In the genomic region with DNA sequence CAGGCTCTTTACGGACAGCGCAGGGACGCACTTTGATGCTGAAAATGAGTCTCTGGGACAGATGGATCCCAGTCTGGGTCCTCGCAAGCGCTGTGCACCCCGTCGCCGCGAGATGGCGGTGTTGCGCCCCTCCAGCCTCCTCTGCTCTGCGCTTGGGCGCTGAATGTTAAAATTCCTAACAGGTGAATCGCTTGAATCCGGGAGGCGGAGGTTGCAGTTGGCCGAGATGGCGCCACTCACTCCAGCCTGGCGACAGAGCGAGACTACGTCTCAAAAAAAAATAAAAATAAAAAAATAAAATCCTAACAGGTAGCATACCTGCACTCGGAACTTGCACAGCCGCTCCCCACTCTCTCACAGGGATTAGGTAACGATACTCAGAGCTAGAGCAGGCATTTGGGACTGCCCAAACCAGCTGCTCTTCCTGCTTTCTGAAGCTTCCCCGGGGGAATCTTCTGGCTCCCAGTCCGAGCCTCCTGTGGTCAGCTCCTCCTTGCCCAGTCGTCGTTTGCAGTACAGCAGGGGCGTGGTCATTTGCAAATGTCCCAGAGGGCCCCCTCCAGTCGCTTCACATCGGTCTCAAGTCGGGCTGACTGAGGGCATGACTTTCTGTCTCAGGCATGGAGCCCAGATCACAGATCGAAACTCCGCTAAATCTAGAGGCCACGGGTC, we compare ENCODE assay signal across 9 cellular contexts. TPM values are rescaled to one million over a fixed set of nuclear protein-coding genes. Genes with fewer than 3 reads are reported as not detected.
DNase-seq lines count a peak whose midpoint lies in the region; ATAC-seq and TF ChIP-seq lines count a peak whose summit lies in the region.
"Had no signal": no experiment of that assay in that cellular context is flagged by ENCODE, and none has a peak within 500 bp of the region (broad histone marks: within the 10 kb centered on the region; RNA-seq: fewer than 3 reads in every experiment).

No MANE protein-coding gene starts in this region.

- H3K4me3 Mint-ChIP-seq in activated naive CD4-positive, alpha-beta T cell treated with anti-CD3 and anti-CD28 coated beads, Interleukin-2, amount 10 ng/mL, durations not matched to agents 7 days and 5 days, result no peak overlapping the region

- H3K4me3 ChIP-seq in RWPE2 (ENCODE audit: severe bottlenecking) (peak overlapping the region; percentile 18), thymus (ENCODE audit: low read length) (no peak overlapping the region)
- H3K4me3 ChIP-seq: BLaER1 treated with 17β-estradiol and CSF1 and Interleukin-3, amounts not matched to agents 10 nM and 100 nM had no signal

- H3K27me3 Mint-ChIP-seq in activated naive CD4-positive, alpha-beta T cell treated with anti-CD3 and anti-CD28 coated beads, Interleukin-2, amount 10 ng/mL, durations not matched to agents 7 days and 5 days, result no peaks in the 10 kb centered on the region

- DNase-seq in NCI-H187 (lab: John Stamatoyannopoulos, UW), result peak; percentile 6 to 20
- no peak for DNase-seq in NCI-H187 treated with DMSO at 0.1 percent for 48 hours (lab: John Stamatoyannopoulos, UW)
- peak; percentile 78 for DNase-seq in RWPE2 (ENCODE audit: low spot score)
- peak; percentile 73 for DNase-seq in activated naive CD4-positive, alpha-beta T cell treated with anti-CD3 and anti-CD28 coated beads, Interleukin-2, amount 10 ng/mL, durations not matched to agents 7 days and 5 days
- DNase-seq in glomerular endothelial cell (ENCODE audit: extremely low read depth, low read depth, low spot score), result peak; percentile 12
- DNase-seq in nucleus accumbens (lab: John Stamatoyannopoulos, UW), result peak in 48 of 56 donors; percentile 5 to 85 (median 43)

- H3K36me3 ChIP-seq in RWPE2 (ENCODE audit: low read depth) (no peaks in the 10 kb centered on the region), thymus (ENCODE audit: control insufficient read depth, insufficient read depth) (no peaks in the 10 kb centered on the region)

- no peaks in the 10 kb centered on the region for H3K9me3 ChIP-seq in RWPE2 (ENCODE audit: severe bottlenecking)
- H3K9me3 ChIP-seq in thymus (ENCODE audit: control insufficient read depth), result no peaks in the 10 kb centered on the region
- H3K9me3 ChIP-seq: BLaER1 treated with 17β-estradiol and CSF1 and Interleukin-3, amounts not matched to agents 10 nM and 100 nM had no signal

- H3K27ac ChIP-seq in RWPE2 (ENCODE audit: poor library complexity, severe bottlenecking) (peak overlapping the region; percentile 60), thymus (ENCODE audit: low read depth) (peak overlapping the region; percentile 26)
- H3K27ac ChIP-seq: BLaER1 treated with 17β-estradiol and CSF1 and Interleukin-3, amounts not matched to agents 10 nM and 100 nM had no signal

- peak; percentile 98 for TF ChIP-seq CTCF in RWPE2 (IDR thresholded peaks at IDR 0.05; ENCODE audit: poor library complexity, severe bottlenecking)

- no peaks in the 10 kb centered on the region for H3K36me3 Mint-ChIP-seq in activated naive CD4-positive, alpha-beta T cell treated with anti-CD3 and anti-CD28 coated beads, Interleukin-2, amount 10 ng/mL, durations not matched to agents 7 days and 5 days

- CTCF ChIA-PET in activated naive CD4-positive, alpha-beta T cell treated with anti-CD3 and anti-CD28 coated beads, Interleukin-2, amount 10 ng/mL, durations not matched to agents 7 days and 5 days (lab: Charles Lee), result interaction anchor here (0.6 to 2.3 kb wide), 18 partner anchors 9 to 260 kb away, joined by 3 to 8 read pairs (median 4); a partner anchor contains a TSS

- WGBS in thymus, result 46% methylated on average over 35 of the region's 35 CpGs

- ATAC-seq in HG03457 (IDR thresholded peaks at IDR 0.05; ENCODE audit: unreplicated experiment) (peak; percentile 54), RWPE2 (ENCODE audit: low read depth) (peak; percentile 80)

- no peak overlapping the region for H3K27ac Mint-ChIP-seq in activated naive CD4-positive, alpha-beta T cell treated with anti-CD3 and anti-CD28 coated beads, Interleukin-2, amount 10 ng/mL, durations not matched to agents 7 days and 5 days

- H3K27me3 ChIP-seq in RWPE2 (ENCODE audit: insufficient read depth, poor library complexity, severe bottlenecking) (no peaks in the 10 kb centered on the region), thymus (ENCODE audit: control insufficient read depth, insufficient read depth) (no peaks in the 10 kb centered on the region)
- H3K27me3 ChIP-seq: BLaER1 treated with 17β-estradiol and CSF1 and Interleukin-3, amounts not matched to agents 10 nM and 100 nM had no signal

- no peaks in the 10 kb centered on the region for H3K9me3 Mint-ChIP-seq in activated naive CD4-positive, alpha-beta T cell treated with anti-CD3 and anti-CD28 coated beads, Interleukin-2, amount 10 ng/mL, durations not matched to agents 7 days and 5 days

- H3K4me1 ChIP-seq in RWPE2 (ENCODE audit: insufficient read depth, poor library complexity, severe bottlenecking) (peaks cover 22% of the 10 kb centered on the region), thymus (ENCODE audit: control insufficient read depth, insufficient read depth, low read length) (no peaks in the 10 kb centered on the region)

- peaks cover 2% of the 10 kb centered on the region for H3K4me1 Mint-ChIP-seq in activated naive CD4-positive, alpha-beta T cell treated with anti-CD3 and anti-CD28 coated beads, Interleukin-2, amount 10 ng/mL, durations not matched to agents 7 days and 5 days

RNA-seq across cellular contexts. Expression of a gene that starts 26.2 kb away (rescaled TPM):
- total RNA-seq in glomerular endothelial cell, result 4.1 and 12.9 TPM in 2 replicates
- polyA plus RNA-seq in thymus, result 3.8 TPM

RNA-seq across cellular contexts. Expression of a gene that starts 27.9 kb away (rescaled TPM):
- 3.2 and 4.7 TPM in 2 replicates for total RNA-seq in glomerular endothelial cell
- polyA plus RNA-seq in thymus, result 3.5 TPM

RNA-seq across cellular contexts. Expression of a gene that starts 41.2 kb away (rescaled TPM):
- not detected in 2 replicates for total RNA-seq in glomerular endothelial cell
- polyA plus RNA-seq in thymus, result 0.75 TPM
